Comparison of ENCODE assay signal across 16 cellular contexts in genomic region chr11:102806296-102806695, GRCh38. TPM values are rescaled to one million over a fixed set of nuclear protein-coding genes. Genes with fewer than 3 reads are reported as not detected.
A peak's percentile ranks its signal among the peaks of the same experiment; 100 is the strongest.
DNase-seq lines count a peak whose midpoint lies in the region; ATAC-seq lines count a peak whose summit lies in the region.
"Had no signal": no experiment of that assay in that cellular context is flagged by ENCODE, and none has a peak within 500 bp of the region (broad histone marks: within the 10 kb centered on the region; RNA-seq: fewer than 3 reads in every experiment).

No MANE protein-coding gene starts in this region.

- peaks cover 4 to 5% of the 10 kb centered on the region in 2 experiments for H3K4me1 ChIP-seq in trophoblast cell (ENCODE audit: control insufficient read depth in 1 of 2, insufficient read depth in 2 of 2, low read length in 2 of 2)

- no peak overlapping the region for H3K23ac ChIP-seq in trophoblast cell (ENCODE audit: low read length)

- H2BK5ac ChIP-seq in trophoblast cell (ENCODE audit: low read depth, low read length, poor library complexity): no peak overlapping the region

- H4K8ac ChIP-seq in trophoblast cell (ENCODE audit: low read depth, low read length): no peak overlapping the region

- no peak for ATAC-seq in HG02884 (IDR thresholded peaks at IDR 0.05; ENCODE audit: unreplicated experiment)
- no peak for ATAC-seq in HG03378 (IDR thresholded peaks at IDR 0.05; ENCODE audit: unreplicated experiment)
- ATAC-seq in GM18867 (IDR thresholded peaks at IDR 0.05; ENCODE audit: unreplicated experiment): no peak
- no peak for ATAC-seq in HG03025 (IDR thresholded peaks at IDR 0.05; ENCODE audit: low FRiP score, unreplicated experiment)

- no peak overlapping the region for H2AFZ ChIP-seq in trophoblast cell (ENCODE audit: insufficient read depth, low read length, poor library complexity)

- H3K18ac ChIP-seq in trophoblast cell (ENCODE audit: low read length): no peak overlapping the region

- WGBS in trophoblast cell (ENCODE audit: extremely low coverage, insufficient coverage, insufficient read length): no CpG with 5 or more reads among the region's 3 CpGs

- no peak overlapping the region for H3K4ac ChIP-seq in trophoblast cell (ENCODE audit: low read depth, low read length)

- H3K9ac ChIP-seq in trophoblast cell (ENCODE audit: low read length): no peak overlapping the region
- H3K9ac ChIP-seq: BLaER1 treated with 17β-estradiol and CSF1 and Interleukin-3, amounts not matched to agents 10 nM and 100 nM had no signal

- no peak overlapping the region for H2BK12ac ChIP-seq in trophoblast cell (ENCODE audit: low read length)

- H3K9me3 ChIP-seq in trophoblast cell (ENCODE audit: insufficient read depth, low read depth, low read length): peaks cover 2% of the 10 kb centered on the region

- H2AK5ac ChIP-seq in trophoblast cell (ENCODE audit: low read length): no peak overlapping the region

- peaks cover 4% of the 10 kb centered on the region for H3K79me1 ChIP-seq in trophoblast cell (ENCODE audit: low read length)

- no peak overlapping the region for H3K4me2 ChIP-seq in trophoblast cell (ENCODE audit: low read length)
- H3K4me2 ChIP-seq: BLaER1 treated with 17β-estradiol and CSF1 and Interleukin-3, amounts not matched to agents 10 nM and 100 nM had no signal

- H4K91ac ChIP-seq in trophoblast cell (ENCODE audit: low read depth, low read length): no peak overlapping the region

- H2BK120ac ChIP-seq in trophoblast cell (ENCODE audit: insufficient read depth, low read length, poor library complexity): no peak overlapping the region

- no peak overlapping the region for H3K14ac ChIP-seq in trophoblast cell (ENCODE audit: low read length)

- no peaks in the 10 kb centered on the region for H3K36me3 ChIP-seq in trophoblast cell (ENCODE audit: control insufficient read depth in 1 of 2, insufficient read depth in 2 of 2, low read length in 2 of 2)
- H3K36me3 ChIP-seq: BLaER1 treated with 17β-estradiol and CSF1 and Interleukin-3, amounts not matched to agents 10 nM and 100 nM had no signal

- no peaks in the 10 kb centered on the region for H3K79me2 ChIP-seq in trophoblast cell (ENCODE audit: control insufficient read depth, insufficient read depth, low read length, poor library complexity)

- H3K27me3 ChIP-seq in trophoblast cell (ENCODE audit: insufficient read depth, low read length): no peaks in the 10 kb centered on the region
- H3K27me3 ChIP-seq: BLaER1 treated with 17β-estradiol and CSF1 and Interleukin-3, amounts not matched to agents 10 nM and 100 nM had no signal

- peak overlapping the region; percentile 70 for H3K27ac ChIP-seq in trophoblast cell (ENCODE audit: low read depth, low read length)
- H3K27ac ChIP-seq: BLaER1 treated with 17β-estradiol and CSF1 and Interleukin-3, amounts not matched to agents 10 nM and 100 nM had no signal

- DNase-seq in GM03348 (ENCODE audit: low spot score) (peak; percentile 2), amniotic epithelial cell (ENCODE audit: low read depth) (peak; percentile 18), fibroblast of peridontal ligament (ENCODE audit: extremely low read depth) (peak; percentile 53), trophoblast cell (peak in 1 of 2 donors; percentile 66)
- DNase-seq: ACHN, H7, NCI-H1417 treated with DMSO at 0.1 percent for 48 hours, NCI-H2029 treated with DMSO at 0.1 percent for 48 hours, NCI-H510A treated with DMSO at 0.1 percent for 48 hours, RPMI8226 had no signal

- no peak overlapping the region for H4K12ac ChIP-seq in trophoblast cell (ENCODE audit: low read depth, low read length)

- no peak overlapping the region for H3K4me3 ChIP-seq in trophoblast cell (ENCODE audit: low read depth, low read length)
- H3K4me3 ChIP-seq: BLaER1 treated with 17β-estradiol and CSF1 and Interleukin-3, amounts not matched to agents 10 nM and 100 nM had no signal

RNA-seq across cellular contexts. Expression of gene MMP1, which starts 8.3 kb away (rescaled TPM):
- 0.07 and 0.11 TPM in 2 replicates for polyA plus RNA-seq in trophoblast cell (2013)
- polyA plus RNA-seq: IgD-negative memory B cell had no signal

RNA-seq across cellular contexts. Expression of gene MMP10, which starts 25.9 kb away (rescaled TPM):
- 0.92 and 1.1 TPM in 2 replicates for polyA plus RNA-seq in trophoblast cell (2013)
- polyA plus RNA-seq: IgD-negative memory B cell had no signal

RNA-seq across cellular contexts. Expression of gene MMP3, which starts 37.1 kb away (rescaled TPM):
- not detected in 2 replicates for polyA plus RNA-seq in trophoblast cell (2013)
- polyA plus RNA-seq: IgD-negative memory B cell had no signal
